10 cellular contexts compared by ENCODE assay signal in genomic region chr3:149638401-149639092, GRCh38. TPM values are rescaled to one million over a fixed set of nuclear protein-coding genes. Genes with fewer than 3 reads are reported as not detected.
DNase-seq lines count a peak whose midpoint lies in the region; ATAC-seq, FAIRE-seq and TF ChIP-seq lines count a peak whose summit lies in the region.
"Had no signal": no experiment of that assay in that cellular context is flagged by ENCODE, and none has a peak within 500 bp of the region (broad histone marks: within the 10 kb centered on the region; RNA-seq: fewer than 3 reads in every experiment).

No MANE protein-coding gene starts in this region.

- H3K9me3 ChIP-seq in SJSA1 (replicated peaks) (no peaks in the 10 kb centered on the region), pancreas (no peaks in the 10 kb centered on the region)

- no peaks in the 10 kb centered on the region for H3K36me3 Mint-ChIP-seq in activated naive CD4-positive, alpha-beta T cell treated with anti-CD3 and anti-CD28 coated beads, Interleukin-2, amount 50 U/mL, for 72 hours

- peak overlapping the region; percentile 26 for H3K4me3 ChIP-seq in AG09309 (ENCODE audit: control insufficient read depth, low read depth, low read length)
- H3K4me3 ChIP-seq in SJSA1 = peak overlapping the region; percentile 25
- peak overlapping the region; percentile 43 for H3K4me3 ChIP-seq in fibroblast of villous mesenchyme (ENCODE audit: low read depth, low read length)
- no peak overlapping the region for H3K4me3 ChIP-seq in pancreas

- TF ChIP-seq CTCF in AG09309 (IDR thresholded peaks at IDR 0.05; ENCODE audit: control insufficient read depth, insufficient read depth, low read depth, low read length, missing control alignments) = no peak
- no peak for TF ChIP-seq CTCF in fibroblast of villous mesenchyme (IDR thresholded peaks at IDR 0.05; ENCODE audit: insufficient read depth, low read depth, low read length)
- TF ChIP-seq CTCF in pancreas (IDR thresholded peaks at IDR 0.05) = no peak

- intact Hi-C loops in pancreas (cut with DNase I) = no loop called here

- ATAC-seq in pancreas = peak in 3 of 4 donors; percentile 21 to 39 (median 25)
- no peak for ATAC-seq in HG02884 (IDR thresholded peaks at IDR 0.05; ENCODE audit: unreplicated experiment)
- no peak for ATAC-seq in activated naive CD4-positive, alpha-beta T cell treated with anti-CD3 and anti-CD28 coated beads, Interleukin-2, amount 50 U/mL, for 72 hours

- DNase-seq in AG09309 (ENCODE audit: low read depth) = no peak
- peak in 1 of 2 experiments; percentile 57 for DNase-seq in SJSA1 (ENCODE audit: low read depth in 1 of 2, low spot score in 2 of 2)
- DNase-seq in fibroblast of villous mesenchyme (ENCODE audit: low read depth) = peak; percentile 45
- DNase-seq in pancreas = no peak
- DNase-seq in NCI-H2196 treated with DMSO at 0.1 percent for 48 hours (lab: John Stamatoyannopoulos, UW; ENCODE audit: unreplicated experiment) = no peak
- DNase-seq in NCI-H2029 (lab: John Stamatoyannopoulos, UW) = no peak
- DNase-seq in activated naive CD4-positive, alpha-beta T cell treated with anti-CD3 and anti-CD28 coated beads, Interleukin-2, amount 50 U/mL, for 72 hours (ENCODE audit: low spot score in 2 of 2) = no peak
- DNase-seq: activated CD4-positive, alpha-beta T cell treated with anti-CD3 and anti-CD28 coated beads, Interleukin-2, amount 50 U/mL, for 1 hour; DMS53 had no signal

- H3K27me3 ChIP-seq in SJSA1 (replicated peaks) (no peaks in the 10 kb centered on the region), pancreas (no peaks in the 10 kb centered on the region)

- no peaks in the 10 kb centered on the region for H3K9me3 Mint-ChIP-seq in activated naive CD4-positive, alpha-beta T cell treated with anti-CD3 and anti-CD28 coated beads, Interleukin-2, amount 50 U/mL, for 72 hours

- H3K36me3 ChIP-seq in SJSA1 = peaks cover 21% of the 10 kb centered on the region
- no peaks in the 10 kb centered on the region for H3K36me3 ChIP-seq in pancreas

- peaks cover 29% of the 10 kb centered on the region for H3K4me1 ChIP-seq in SJSA1 (replicated peaks)
- H3K4me1 ChIP-seq in pancreas = peaks cover 4 to 11% (median 9%) of the 10 kb centered on the region in 3 donors

- no peak for FAIRE-seq in pancreas (lab: Jason Lieb, UNC)

- H3K27ac ChIP-seq in SJSA1 (peak overlapping the region; percentile 33), pancreas (peak overlapping the region in 2 of 4 donors; percentile 47 to 48)

- no peak overlapping the region for H3K27ac Mint-ChIP-seq in activated naive CD4-positive, alpha-beta T cell treated with anti-CD3 and anti-CD28 coated beads, Interleukin-2, amount 50 U/mL, for 72 hours

- 51 to 52% methylated on average over 12 of the region's 12 CpGs for WGBS in pancreas, 2 donors

RNA-seq across cellular contexts. Expression of gene WWTR1, which starts 19.3 kb away (rescaled TPM):
- total RNA-seq in SJSA1 (2014; rRNA removed; shearing (Covaris generic)) = 31.5 and 43.0 TPM in 2 replicates
- total RNA-seq in fibroblast of villous mesenchyme (37.6 and 47.7 TPM in 2 replicates), pancreas (10 to 100 TPM; 19.8 to 47.0 (median 25.2) TPM)
- 10 to 100 TPM; 18.9 to 21.6 TPM for polyA plus RNA-seq in pancreas
- total RNA-seq in activated naive CD4-positive, alpha-beta T cell treated with anti-CD3 and anti-CD28 coated beads, Interleukin-2, amount 50 U/mL, for 72 hours = 1 to 10 TPM in 1 of 2 donors, under 1 TPM in 1; 0.99 to 1.2 TPM

Comparison
In these comparisons a context has a peak if more than half of its experiments do, and no peak if none do; other contexts are left out.
1. H3K4me3 ChIP-seq: peak in AG09309 (single experiment), SJSA1 (single experiment) and fibroblast of villous mesenchyme (single experiment); none in pancreas (0 of 4).
2. ATAC-seq: peak in pancreas (3 of 4); none in HG02884 (single experiment) and activated naive CD4-positive, alpha-beta T cell treated with anti-CD3 and anti-CD28 coated beads, Interleukin-2, amount 50 U/mL, for 72 hours (0 of 2).
3. RNA of gene WWTR1, which starts 19.3 kb away (total RNA-seq): 31.5 to 43.0 TPM in SJSA1, 37.6 to 47.7 TPM in fibroblast of villous mesenchyme and 19.8 to 47.0 TPM in pancreas; 0.99 to 1.2 TPM in activated naive CD4-positive, alpha-beta T cell treated with anti-CD3 and anti-CD28 coated beads, Interleukin-2, amount 50 U/mL, for 72 hours; every median in the first group is over 4 times any median in the second.